In genomic region chrX:17529349-17529748, GRCh38 we compare ENCODE assay signal across 19 cellular contexts.
DNase-seq lines count a peak whose midpoint lies in the region; ATAC-seq and TF ChIP-seq lines count a peak whose summit lies in the region.
"Had no signal": no experiment of that assay in that cellular context is flagged by ENCODE, and none has a peak within 500 bp of the region (broad histone marks: within the 10 kb centered on the region; RNA-seq: fewer than 3 reads in every experiment).

No MANE protein-coding gene starts in this region.

- intact Hi-C loops in PC-9 (cut with micrococcal nuclease; ENCODE audit: unreplicated experiment), result loop anchor here (5.0 to 10.0 kb wide), 2 partner anchors 115 to 163 kb away; no protein-coding TSS in a partner anchor

- DNase-seq in Ammon's horn (ENCODE audit: low spot score) (peak; percentile 20), PC-9 (no peak), globus pallidus (ENCODE audit: low spot score) (peak; percentile 10), osteoblast (ENCODE audit: insufficient read length, low spot score, missing footprints) (no peak)
- no peak for DNase-seq in activated CD4-positive, alpha-beta T cell treated with anti-CD3 and anti-CD28 coated beads, Interleukin-2, amount 50 U/mL, for 48 hours
- DNase-seq in CD8-positive, alpha-beta memory T cell, result no peak
- DNase-seq: AML-193; CD4-positive, alpha-beta memory T cell; DMS79; KG1; NCI-H1436; NCI-H2029; NCI-H2171; NCI-H446 treated with DMSO at 0.1 percent for 48 hours; NCI-H774 had no signal

- 0 out of 2 replicates have a peak overlapping the region, but pooled peaks have one; percentile 74 for H3K4me2 ChIP-seq in PC-9
- peak overlapping the region; percentile 30 for H3K4me2 ChIP-seq in osteoblast (ENCODE audit: insufficient read depth, low read length)
- H3K4me2 ChIP-seq: GM23338 had no signal

- H3K4me1 ChIP-seq in PC-9 (replicated peaks; ENCODE audit: insufficient read depth) (peaks cover 42% of the 10 kb centered on the region), osteoblast (ENCODE audit: insufficient read depth, low read length) (peaks cover 40% of the 10 kb centered on the region)
- H3K4me1 ChIP-seq in CD8-positive, alpha-beta memory T cell (ENCODE audit: insufficient read depth, low read length), result no peaks in the 10 kb centered on the region

- no TSS peak for BruUV-seq in PC-9 (replicated peaks; lab: Mats Ljungman, UMichigan)

- H4K20me1 ChIP-seq in PC-9 (ENCODE audit: insufficient read depth) (no peaks in the 10 kb centered on the region), osteoblast (ENCODE audit: insufficient read depth, low read length) (no peaks in the 10 kb centered on the region)

- H3K27me3 ChIP-seq in PC-9 (ENCODE audit: insufficient read depth, low read depth) (no peaks in the 10 kb centered on the region), osteoblast (ENCODE audit: insufficient read depth, low read length) (no peaks in the 10 kb centered on the region)
- H3K27me3 ChIP-seq in CD8-positive, alpha-beta memory T cell (ENCODE audit: insufficient read depth, low read length, poor library complexity, severe bottlenecking), result no peaks in the 10 kb centered on the region
- H3K27me3 ChIP-seq: SJSA1 had no signal

- CTCF ChIA-PET in PC-9 (lab: Charles Lee), result no interaction called here
- CTCF ChIA-PET in CD8-positive, alpha-beta memory T cell (lab: Charles Lee), result no interaction called here

- peaks cover 0 to 3% (median 0%) of the 10 kb centered on the region in 5 donors for H3K9me3 Mint-ChIP-seq in CD8-positive, alpha-beta memory T cell
- H3K9me3 Mint-ChIP-seq: GM23338 had no signal

- no peak overlapping the region for H2AFZ ChIP-seq in PC-9
- H2AFZ ChIP-seq in osteoblast (ENCODE audit: low read length), result no peak overlapping the region
- H2AFZ ChIP-seq: GM23338 had no signal

- no peak overlapping the region for H3K4me3 Mint-ChIP-seq in CD8-positive, alpha-beta memory T cell
- H3K4me3 Mint-ChIP-seq: CD4-positive, alpha-beta memory T cell; GM23338 had no signal

- no peaks in the 10 kb centered on the region for H3K9me2 ChIP-seq in PC-9 (ENCODE audit: insufficient read depth)

- H3K9me3 ChIP-seq in PC-9 (ENCODE audit: insufficient read depth, low read depth) (no peaks in the 10 kb centered on the region), osteoblast (ENCODE audit: low read depth, low read length) (no peaks in the 10 kb centered on the region)
- H3K9me3 ChIP-seq in CD8-positive, alpha-beta memory T cell (ENCODE audit: low read length), result no peaks in the 10 kb centered on the region
- H3K9me3 ChIP-seq: SJSA1 had no signal

- POLR2A ChIA-PET in PC-9 (lab: Charles Lee; ENCODE audit: unreplicated experiment), result no interaction called here
- POLR2A ChIA-PET in CD8-positive, alpha-beta memory T cell (lab: Charles Lee), result no interaction called here

- H3K36me3 ChIP-seq in PC-9 (ENCODE audit: low read depth), result no peaks in the 10 kb centered on the region
- no peaks in the 10 kb centered on the region for H3K36me3 ChIP-seq in osteoblast (ENCODE audit: insufficient read depth, low read length)
- H3K36me3 ChIP-seq in CD8-positive, alpha-beta memory T cell (ENCODE audit: insufficient read depth, low read length), result no peaks in the 10 kb centered on the region
- H3K36me3 ChIP-seq: SJSA1 had no signal

- TF ChIP-seq CTCF in PC-9 (conservative IDR thresholded peaks at IDR 0.05), result no peak
- TF ChIP-seq CTCF in osteoblast (IDR thresholded peaks at IDR 0.05; ENCODE audit: extremely low read depth, low read depth, low read length), result no peak

- no peaks in the 10 kb centered on the region for H3K36me3 Mint-ChIP-seq in CD8-positive, alpha-beta memory T cell
- H3K36me3 Mint-ChIP-seq: CD4-positive, alpha-beta memory T cell had no signal

- H3F3A ChIP-seq in PC-9 (ENCODE audit: insufficient read depth, low read depth), result peaks cover 24% of the 10 kb centered on the region

- no peak overlapping the region for H3K4me3 ChIP-seq in PC-9
- H3K4me3 ChIP-seq in osteoblast (ENCODE audit: insufficient read depth, low read length), result no peak overlapping the region
- H3K4me3 ChIP-seq in CD8-positive, alpha-beta memory T cell (ENCODE audit: low read length), result no peak overlapping the region
- H3K4me3 ChIP-seq: GM23338, SJSA1 had no signal

- H3K27ac ChIP-seq in PC-9, result no peak overlapping the region
- H3K27ac ChIP-seq in osteoblast (ENCODE audit: low read depth, low read length), result no peak overlapping the region
- H3K27ac ChIP-seq in CD8-positive, alpha-beta memory T cell (ENCODE audit: low read depth, low read length), result no peak overlapping the region
- H3K27ac ChIP-seq: SJSA1 had no signal

- H3K79me2 ChIP-seq in PC-9 (ENCODE audit: low read depth) (peaks cover 39% of the 10 kb centered on the region), osteoblast (ENCODE audit: insufficient read depth, low read length) (peaks cover 12% of the 10 kb centered on the region)

- no peak overlapping the region for H3K27ac Mint-ChIP-seq in CD8-positive, alpha-beta memory T cell
- H3K27ac Mint-ChIP-seq: CD4-positive, alpha-beta memory T cell; GM23338 had no signal

- no peak for ATAC-seq in HG02642 (IDR thresholded peaks at IDR 0.05; ENCODE audit: poor library complexity, unreplicated experiment)
- no peak for ATAC-seq in GM19395 (IDR thresholded peaks at IDR 0.05; ENCODE audit: unreplicated experiment)
- ATAC-seq: GM23338 had no signal

- no peaks in the 10 kb centered on the region for H3K4me1 Mint-ChIP-seq in CD8-positive, alpha-beta memory T cell
- H3K4me1 Mint-ChIP-seq: CD4-positive, alpha-beta memory T cell had no signal

- H3K27me3 Mint-ChIP-seq in CD8-positive, alpha-beta memory T cell, result peaks cover 0 to 3% of the 10 kb centered on the region in 2 donors
- H3K27me3 Mint-ChIP-seq: CD4-positive, alpha-beta memory T cell had no signal

Comparison
In these comparisons a context has a peak if more than half of its experiments do, and no peak if none do; other contexts are left out.
1. DNase-seq: peak in Ammon's horn (single experiment) and globus pallidus (single experiment); none in PC-9 (0 of 2), osteoblast (single experiment), activated CD4-positive, alpha-beta T cell treated with anti-CD3 and anti-CD28 coated beads, Interleukin-2, amount 50 U/mL, for 48 hours (0 of 2) and CD8-positive, alpha-beta memory T cell (0 of 5).